20 cellular contexts compared by ENCODE assay signal in genomic region chr4:89994176-89994873, GRCh38.
"Had no signal": no experiment of that assay in that cellular context is flagged by ENCODE, and none has a peak within 500 bp of the region (broad histone marks: within the 10 kb centered on the region; RNA-seq: fewer than 3 reads in every experiment).

No MANE protein-coding gene starts in this region.

- FAIRE-seq: keratinocyte had no signal

- DNase-seq: activated CD4-positive, alpha-beta T cell treated with anti-CD3 and anti-CD28 coated beads, Interleukin-2, amount 50 U/mL, for 1 hour; activated CD4-positive, CD25-positive, alpha-beta regulatory T cell treated with anti-CD3 and anti-CD28 coated beads, Interleukin-2, amount 50 U/mL, for 72 hours; activated CD8-positive, alpha-beta memory T cell treated with anti-CD3 and anti-CD28 coated beads, Interleukin-2, amount 50 U/mL, for 4 hours; activated naive CD4-positive, alpha-beta T cell treated with anti-CD3 and anti-CD28 coated beads, Interleukin-2, amount 10 ng/mL, durations not matched to agents 7 days and 5 days; activated naive CD8-positive, alpha-beta T cell treated with anti-CD3 and anti-CD28 coated beads, Interleukin-2, amount 50 U/mL, for 24 hours; activated T-cell treated with anti-CD3 and anti-CD28 coated beads, Interleukin-2, amount 50 U/mL, for 4 hours; anterior cingulate cortex; central memory CD4-positive, alpha-beta T cell; dorsolateral prefrontal cortex; foreskin melanocyte; glutamatergic neuron; hypothalamus; left ventricle myocardium inferior; mucosa of descending colon; naive thymus-derived CD4-positive, alpha-beta T cell; retina; stimulated activated naive CD8-positive, alpha-beta T cell treated with anti-CD3 and anti-CD28 coated beads, Interleukin-15, Interleukin-2, amounts not matched to agents 100 U/mL and 50 U/mL, for 24 hours; substantia nigra; tibial artery had no signal
